ENCODE assay signal across 9 cellular contexts in genomic region chr11:35126000-35126878, GRCh38. TPM values are rescaled to one million over a fixed set of nuclear protein-coding genes. Genes with fewer than 3 reads are reported as not detected.
DNase-seq lines count a peak whose midpoint lies in the region; ATAC-seq and TF ChIP-seq lines count a peak whose summit lies in the region.
"Had no signal": no experiment of that assay in that cellular context is flagged by ENCODE, and none has a peak within 500 bp of the region (broad histone marks: within the 10 kb centered on the region; RNA-seq: fewer than 3 reads in every experiment).

No MANE protein-coding gene starts in this region.

- peaks cover 9% of the 10 kb centered on the region for H3K4me1 Mint-ChIP-seq in endothelial cell (ENCODE audit: unreplicated experiment)
- H3K4me1 Mint-ChIP-seq in chondrocyte (ENCODE audit: low read depth): peaks cover 5% of the 10 kb centered on the region
- H3K4me1 Mint-ChIP-seq: nephron had no signal

- peak overlapping the region; percentile 58 for H3K27ac Mint-ChIP-seq in endothelial cell (ENCODE audit: unreplicated experiment)
- no peak overlapping the region for H3K27ac Mint-ChIP-seq in chondrocyte (ENCODE audit: unreplicated experiment)
- H3K27ac Mint-ChIP-seq: nephron had no signal

- H3K4me3 Mint-ChIP-seq in endothelial cell (ENCODE audit: unreplicated experiment) (no peak overlapping the region), chondrocyte (ENCODE audit: unreplicated experiment) (no peak overlapping the region)
- H3K4me3 Mint-ChIP-seq: nephron had no signal

- no peaks in the 10 kb centered on the region for H3K27me3 Mint-ChIP-seq in endothelial cell (ENCODE audit: unreplicated experiment)
- H3K27me3 Mint-ChIP-seq in chondrocyte (ENCODE audit: low read depth): peaks cover 13% of the 10 kb centered on the region

- H3K36me3 Mint-ChIP-seq in endothelial cell (ENCODE audit: low read depth, unreplicated experiment) (no peaks in the 10 kb centered on the region), chondrocyte (ENCODE audit: low read depth) (no peaks in the 10 kb centered on the region)

- peak; percentile 62 for ATAC-seq in GM18499 (IDR thresholded peaks at IDR 0.05; ENCODE audit: insufficient read depth, unreplicated experiment)
- peak; percentile 68 for ATAC-seq in GM21447 (IDR thresholded peaks at IDR 0.05; ENCODE audit: unreplicated experiment)
- ATAC-seq in HG03460 (IDR thresholded peaks at IDR 0.05; ENCODE audit: unreplicated experiment): peak; percentile 45
- ATAC-seq in left ventricle myocardium superior: no peak

- no peak for DNase-seq in endothelial cell (ENCODE audit: low spot score)
- no peak for DNase-seq in NCI-H510A (lab: John Stamatoyannopoulos, UW)
- no peak for DNase-seq in nucleus accumbens (lab: John Stamatoyannopoulos, UW)
- no peak for DNase-seq in left ventricle myocardium superior
- no peak for DNase-seq in chondrocyte (ENCODE audit: low spot score)

- intact Hi-C loops in left ventricle myocardium superior (cut with micrococcal nuclease): no loop called here

- H3K9me3 Mint-ChIP-seq in endothelial cell (ENCODE audit: unreplicated experiment): no peaks in the 10 kb centered on the region
- no peaks in the 10 kb centered on the region for H3K9me3 Mint-ChIP-seq in chondrocyte (ENCODE audit: low read depth)
- H3K9me3 Mint-ChIP-seq: nephron had no signal

- TF ChIP-seq CTCF in endothelial cell (IDR thresholded peaks at IDR 0.05; ENCODE audit: unreplicated experiment) (no peak), chondrocyte (IDR thresholded peaks at IDR 0.05) (no peak)

RNA-seq across cellular contexts. Expression of gene CD44, which starts 12.7 kb away (rescaled TPM):
- 155 TPM for total RNA-seq in endothelial cell (ENCODE audit: unreplicated experiment)
- total RNA-seq in left ventricle myocardium superior: 19.6 TPM
- 176 to 179 TPM (median 177 TPM) in 3 replicates for total RNA-seq in chondrocyte
